29 cellular contexts compared by ENCODE assay signal in the genomic region with DNA sequence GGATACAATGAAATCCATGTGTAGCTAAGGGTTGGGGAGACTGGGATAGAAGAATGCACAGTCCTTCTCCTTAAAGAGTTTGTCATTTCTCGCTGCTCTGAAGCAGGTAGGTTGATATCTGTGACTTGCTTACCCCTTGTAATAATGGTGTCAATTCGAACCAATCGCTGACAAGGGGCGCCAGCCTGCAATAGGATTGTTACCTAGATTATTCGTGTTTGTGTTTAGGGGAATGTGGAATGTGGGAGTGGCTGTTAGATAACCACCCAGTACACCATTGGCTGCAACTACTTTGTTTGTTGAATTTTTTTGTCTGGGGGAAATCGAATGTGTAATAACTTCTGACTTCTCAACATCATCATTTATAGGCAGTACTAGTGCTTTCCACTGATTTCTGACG.
"Had no signal": no experiment of that assay in that cellular context is flagged by ENCODE, and none has a peak within 500 bp of the region (broad histone marks: within the 10 kb centered on the region; RNA-seq: fewer than 3 reads in every experiment).

No MANE protein-coding gene starts in this region.

- ATAC-seq: left colon; left lung; lower lobe of right lung; natural killer cell; right lobe of liver; stimulated activated naive B cell treated with anti-CD40 and anti-IgM and Interleukin-4, amounts not matched to agents 10 μg/mL and 1 μg/mL and 100 μg/mL, for 72 hours; stimulated activated naive CD8-positive, alpha-beta T cell treated with anti-CD3 and anti-CD28 coated beads, Interleukin-15, Interleukin-2, amounts not matched to agents 100 U/mL and 50 U/mL, for 24 hours; upper lobe of right lung had no signal

- H3K4me2 ChIP-seq: neural progenitor cell, smooth muscle cell had no signal

- H3K4me1 Mint-ChIP-seq: immature natural killer cell; mesothelial cell of epicardium; naive B cell; natural killer cell; nephron progenitor cell; neural progenitor cell; stimulated activated naive B cell treated with anti-CD40 and anti-IgM and Interleukin-4, amounts not matched to agents 10 μg/mL and 1 μg/mL and 100 μg/mL, for 72 hours had no signal

- H3K27me3 Mint-ChIP-seq: progenitor cell of endocrine pancreas had no signal

- H3K9me3 ChIP-seq: left lung, lower lobe of right lung, ovary, right atrium auricular region, right lobe of liver, stomach, testis, thyroid gland, upper lobe of right lung, uterus had no signal

- H3K4me3 ChIP-seq: left lung, lower lobe of right lung, neural progenitor cell, ovary, right atrium auricular region, right lobe of liver, smooth muscle cell, stomach, testis, thyroid gland, upper lobe of right lung, uterus had no signal

- H3K27me3 ChIP-seq: left lung, neural progenitor cell, ovary, right atrium auricular region, right lobe of liver, stomach, testis, thyroid gland, upper lobe of right lung, uterus had no signal

- H3K4me1 ChIP-seq: left lung, lower lobe of right lung, neural progenitor cell, right atrium auricular region, right lobe of liver, stomach, testis, thyroid gland, upper lobe of right lung, uterus had no signal

- H3K4me3 Mint-ChIP-seq: immature natural killer cell; mesothelial cell of epicardium; naive B cell; natural killer cell; nephron progenitor cell; neural progenitor cell; stimulated activated naive B cell treated with anti-CD40 and anti-IgM and Interleukin-4, amounts not matched to agents 10 μg/mL and 1 μg/mL and 100 μg/mL, for 72 hours had no signal

- H3K27ac ChIP-seq: left lung, lower lobe of right lung, neural progenitor cell, ovary, right atrium auricular region, right lobe of liver, stomach, testis, thyroid gland, upper lobe of right lung, uterus had no signal

- H3K9ac ChIP-seq: neural progenitor cell had no signal

- DNase-seq: hippocampal formation; immature natural killer cell; kidney; left colon; lower lobe of right lung; mammary epithelial cell; mesenchymal stem cell; naive B cell; natural killer cell; nephron progenitor cell; ovary; right lobe of liver; stimulated activated CD4-positive, alpha-beta T cell treated with anti-CD3 and anti-CD28 coated beads, Interleukin-1b, Interleukin-23, amount 100 ng/mL, for 48 hours; stimulated activated CD4-positive, alpha-beta T cell treated with anti-CD3 and anti-CD28 coated beads, Interleukin-4, amount 100 ng/mL, for 1 hour; stimulated activated naive B cell treated with anti-CD40 and anti-IgM and Interleukin-4, amounts not matched to agents 10 μg/mL and 1 μg/mL and 100 μg/mL, for 72 hours; stimulated activated naive CD8-positive, alpha-beta T cell treated with anti-CD3 and anti-CD28 coated beads, Interleukin-15, Interleukin-2, amounts not matched to agents 100 U/mL and 50 U/mL, for 24 hours; stomach; testis; thyroid gland; trophoblast cell; upper lobe of right lung; uterus had no signal

- H3K9me3 Mint-ChIP-seq: immature natural killer cell; natural killer cell; neural progenitor cell; stimulated activated naive B cell treated with anti-CD40 and anti-IgM and Interleukin-4, amounts not matched to agents 10 μg/mL and 1 μg/mL and 100 μg/mL, for 72 hours had no signal

- FAIRE-seq: islet of Langerhans, kidney had no signal

- H3K27ac Mint-ChIP-seq: immature natural killer cell; mesothelial cell of epicardium; naive B cell; natural killer cell; nephron progenitor cell; neural progenitor cell; progenitor cell of endocrine pancreas; stimulated activated naive B cell treated with anti-CD40 and anti-IgM and Interleukin-4, amounts not matched to agents 10 μg/mL and 1 μg/mL and 100 μg/mL, for 72 hours had no signal

- H3K36me3 ChIP-seq: left lung, lower lobe of right lung, neural progenitor cell, ovary, right atrium auricular region, right lobe of liver, stomach, thyroid gland, upper lobe of right lung, uterus had no signal

- H3K36me3 Mint-ChIP-seq: immature natural killer cell; mesothelial cell of epicardium; naive B cell; natural killer cell; neural progenitor cell; stimulated activated naive B cell treated with anti-CD40 and anti-IgM and Interleukin-4, amounts not matched to agents 10 μg/mL and 1 μg/mL and 100 μg/mL, for 72 hours had no signal

- H2AFZ ChIP-seq: neural progenitor cell had no signal
